ENCODE assay signal across 8 cellular contexts in genomic region chr6:42745083-42745637, GRCh38. TPM values are rescaled to one million over a fixed set of nuclear protein-coding genes. Genes with fewer than 3 reads are reported as not detected.
A peak's percentile ranks its signal among the peaks of the same experiment; 100 is the strongest.
DNase-seq lines count a peak whose midpoint lies in the region; ATAC-seq lines count a peak whose summit lies in the region.

No MANE protein-coding gene starts in this region.

- DNase-seq in NCI-H524 (lab: John Stamatoyannopoulos, UW) (peak; percentile 35 to 47), NCI-H524 treated with DMSO at 0.1 percent for 48 hours (lab: John Stamatoyannopoulos, UW) (no peak), NCI-H146 treated with DMSO at 0.1 percent for 48 hours (lab: John Stamatoyannopoulos, UW; ENCODE audit: unreplicated experiment) (peak; percentile 50), hepatic stellate cell (ENCODE audit: low spot score) (peak; percentile 24), skeletal muscle cell (ENCODE audit: low read depth) (peak; percentile 40), 8988T (no peak), NCI-H226 (no peak)
- DNase-seq in activated naive CD8-positive, alpha-beta T cell treated with anti-CD3 and anti-CD28 coated beads, Interleukin-2, amount 10 ng/mL, durations not matched to agents 7 days and 5 days, result peak; percentile 54

- no peaks in the 10 kb centered on the region for H3K9me3 Mint-ChIP-seq in activated naive CD8-positive, alpha-beta T cell treated with anti-CD3 and anti-CD28 coated beads, Interleukin-2, amount 10 ng/mL, durations not matched to agents 7 days and 5 days

- peaks cover 21% of the 10 kb centered on the region for H3K4me1 Mint-ChIP-seq in activated naive CD8-positive, alpha-beta T cell treated with anti-CD3 and anti-CD28 coated beads, Interleukin-2, amount 10 ng/mL, durations not matched to agents 7 days and 5 days

- H3K4me3 Mint-ChIP-seq in activated naive CD8-positive, alpha-beta T cell treated with anti-CD3 and anti-CD28 coated beads, Interleukin-2, amount 10 ng/mL, durations not matched to agents 7 days and 5 days, result peak overlapping the region; percentile 100

- H3K4me3 ChIP-seq in skeletal muscle cell (ENCODE audit: low read depth, low read length), result peak overlapping the region; percentile 96

- H3K36me3 Mint-ChIP-seq in activated naive CD8-positive, alpha-beta T cell treated with anti-CD3 and anti-CD28 coated beads, Interleukin-2, amount 10 ng/mL, durations not matched to agents 7 days and 5 days, result peaks cover 17% of the 10 kb centered on the region

- ATAC-seq in activated naive CD8-positive, alpha-beta T cell treated with anti-CD3 and anti-CD28 coated beads, Interleukin-2, amount 10 ng/mL, durations not matched to agents 7 days and 5 days (ENCODE audit: low read depth), result no peak

- no peaks in the 10 kb centered on the region for H3K27me3 Mint-ChIP-seq in activated naive CD8-positive, alpha-beta T cell treated with anti-CD3 and anti-CD28 coated beads, Interleukin-2, amount 10 ng/mL, durations not matched to agents 7 days and 5 days

- POLR2A ChIA-PET in activated naive CD8-positive, alpha-beta T cell treated with anti-CD3 and anti-CD28 coated beads, Interleukin-2, amount 10 ng/mL, durations not matched to agents 7 days and 5 days (lab: Charles Lee), result interaction anchor here (0.5 to 8.0 kb wide), 20 partner anchors 10 to 732 kb away, joined by 3 to 450 read pairs (median 8); partner anchors contain the start of genes BICRAL, CNPY3, PEX6 and PPP2R5D

- peak overlapping the region; percentile 100 for H3K27ac Mint-ChIP-seq in activated naive CD8-positive, alpha-beta T cell treated with anti-CD3 and anti-CD28 coated beads, Interleukin-2, amount 10 ng/mL, durations not matched to agents 7 days and 5 days

RNA-seq across cellular contexts. Expression of gene TBCC, which starts 0.7 kb away (rescaled TPM):
- 10 to 100 TPM; 48.6 to 50.4 TPM for total RNA-seq in activated naive CD8-positive, alpha-beta T cell treated with anti-CD3 and anti-CD28 coated beads, Interleukin-2, amount 10 ng/mL, durations not matched to agents 7 days and 5 days

RNA-seq across cellular contexts. Expression of gene PRPH2, which starts 22.8 kb away (rescaled TPM):
- under 1 TPM; 0.08 to 0.09 TPM for total RNA-seq in activated naive CD8-positive, alpha-beta T cell treated with anti-CD3 and anti-CD28 coated beads, Interleukin-2, amount 10 ng/mL, durations not matched to agents 7 days and 5 days

RNA-seq across cellular contexts. Expression of gene BICRAL, which starts 36.7 kb away (rescaled TPM):
- total RNA-seq in activated naive CD8-positive, alpha-beta T cell treated with anti-CD3 and anti-CD28 coated beads, Interleukin-2, amount 10 ng/mL, durations not matched to agents 7 days and 5 days, result 10 to 100 TPM; 28.3 to 29.6 TPM

Comparison
In these comparisons a context has a peak if more than half of its experiments do, and no peak if none do; other contexts are left out.
1. DNase-seq: peak in NCI-H524 (2 of 2), NCI-H146 treated with DMSO at 0.1 percent for 48 hours (single experiment), activated naive CD8-positive, alpha-beta T cell treated with anti-CD3 and anti-CD28 coated beads, Interleukin-2, amount 10 ng/mL, durations not matched to agents 7 days and 5 days (single experiment), hepatic stellate cell (single experiment) and skeletal muscle cell (single experiment); none in NCI-H524 treated with DMSO at 0.1 percent for 48 hours (single experiment), 8988T (single experiment) and NCI-H226 (single experiment).